ENCODE assay signal across 8 cellular contexts in genomic region chr2:124131271-124131670, GRCh38.
"Had no signal": no experiment of that assay in that cellular context is flagged by ENCODE, and none has a peak within 500 bp of the region (broad histone marks: within the 10 kb centered on the region; RNA-seq: fewer than 3 reads in every experiment).

No MANE protein-coding gene starts in this region.

- H3K27ac ChIP-seq: GM23248, HL-60 had no signal

- H3K4me1 ChIP-seq: HAP-1 had no signal

- DNase-seq: GM23248, GOT3, H7, HFFc6 had no signal

- H3K4me3 ChIP-seq: GM23248, HAP-1 had no signal

- H3K9me3 ChIP-seq: HAP-1 had no signal

- FAIRE-seq: HTR-8/SVneo had no signal

- ATAC-seq: HCT116 had no signal

- H2AFZ ChIP-seq: GM23248 had no signal

- H3K9ac ChIP-seq: GM23248 had no signal

- H3K36me3 ChIP-seq: HAP-1 had no signal
